In the genomic region with DNA sequence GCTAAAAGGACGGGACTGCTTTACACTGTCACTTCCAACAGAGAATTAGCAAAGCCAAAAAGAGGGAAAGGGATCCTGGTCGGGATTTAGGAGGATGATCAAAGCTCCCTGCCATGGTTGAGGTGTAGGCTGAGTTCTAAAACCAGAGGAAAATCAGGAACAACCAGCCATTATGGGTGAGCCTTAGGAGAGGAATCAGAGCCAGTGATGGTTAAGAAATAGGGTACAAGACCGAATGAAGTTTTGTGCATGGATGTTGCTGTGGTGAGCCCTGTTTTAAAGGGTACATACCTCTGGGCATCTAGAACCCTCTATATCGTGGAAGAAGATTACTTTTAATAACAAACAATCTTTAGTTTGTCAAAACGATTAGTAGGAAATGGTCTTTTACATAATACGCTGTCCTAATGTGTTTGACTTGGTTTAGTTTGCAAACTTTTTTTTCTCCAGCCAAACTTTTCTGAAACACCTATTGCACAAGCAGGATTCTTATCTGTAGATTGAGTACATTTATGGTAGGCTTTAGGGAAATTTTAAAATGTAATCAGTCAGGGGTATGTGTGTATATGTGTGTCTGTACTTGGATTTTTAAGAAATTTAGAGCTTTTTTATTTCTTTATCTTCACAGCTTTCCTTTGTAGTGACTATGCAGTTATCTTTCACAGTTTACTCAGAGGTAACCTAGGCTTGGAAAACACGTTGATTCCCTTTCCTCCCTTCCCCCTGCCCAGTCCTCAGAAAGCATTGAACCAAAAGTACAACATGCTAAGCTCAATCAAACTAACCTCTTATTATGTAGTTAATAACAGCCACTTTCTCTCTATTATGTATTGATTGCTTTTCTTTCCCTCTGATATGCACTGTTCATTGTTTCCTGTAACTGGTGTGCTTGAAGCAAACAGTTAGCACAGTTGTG, we compare ENCODE assay signal across 21 cellular contexts. TPM values are rescaled to one million over a fixed set of nuclear protein-coding genes. Genes with fewer than 3 reads are reported as not detected.
DNase-seq lines count a peak whose midpoint lies in the region; ATAC-seq, FAIRE-seq and TF ChIP-seq lines count a peak whose summit lies in the region.
"Had no signal": no experiment of that assay in that cellular context is flagged by ENCODE, and none has a peak within 500 bp of the region (broad histone marks: within the 10 kb centered on the region; RNA-seq: fewer than 3 reads in every experiment).

No MANE protein-coding gene starts in this region.

- H3K27ac ChIP-seq in A673 (ENCODE audit: low read depth, low read length, poor library complexity, severe bottlenecking) (no peak overlapping the region), right lobe of liver (peak overlapping the region in 1 of 3 donors; percentile 27), heart right ventricle (no peak overlapping the region)
- H3K27ac ChIP-seq: spleen, WERI-Rb-1 had no signal

- H3K9ac ChIP-seq in adipocyte (ENCODE audit: low read length): no peak overlapping the region

- H3K36me3 ChIP-seq in A673 (ENCODE audit: insufficient read depth, low read length, poor library complexity, severe bottlenecking) (peaks cover 16% of the 10 kb centered on the region), adipocyte (ENCODE audit: control insufficient read depth, insufficient read depth, low read length, severe bottlenecking) (peaks cover 21% of the 10 kb centered on the region), right lobe of liver (peaks cover 0 to 8% (median 0%) of the 10 kb centered on the region in 4 donors), heart right ventricle (peaks cover 0 to 44% (median 16%) of the 10 kb centered on the region in 9 donors)
- H3K36me3 ChIP-seq: BE2C had no signal

- WGBS in right lobe of liver (ENCODE audit: insufficient coverage, low coverage, low lambda C conversion rate, missing lambda C conversion rate): 26% methylated on average over 6 of the region's 7 CpGs
- 82 to 84% methylated on average over 7 of the region's 7 CpGs for WGBS in heart right ventricle, 2 donors

- no peaks in the 10 kb centered on the region for H3K27me3 Mint-ChIP-seq in osteocyte (ENCODE audit: unreplicated experiment)
- H3K27me3 Mint-ChIP-seq: naive thymus-derived CD8-positive, alpha-beta T cell had no signal

- TF ChIP-seq CTCF in A673 (conservative IDR thresholded peaks at IDR 0.05; ENCODE audit: low read depth, low read length): no peak
- TF ChIP-seq CTCF in right lobe of liver (IDR thresholded peaks at IDR 0.05): no peak
- TF ChIP-seq CTCF in heart right ventricle (IDR thresholded peaks at IDR 0.05): no peak
- TF ChIP-seq CTCF in osteocyte (IDR thresholded peaks at IDR 0.05): no peak

- H3K27me3 ChIP-seq in A673 (replicated peaks; ENCODE audit: insufficient read depth, low read depth, low read length, poor library complexity): no peaks in the 10 kb centered on the region
- H3K27me3 ChIP-seq in adipocyte (replicated peaks; ENCODE audit: control insufficient read depth, insufficient read depth, low read length): no peaks in the 10 kb centered on the region
- no peaks in the 10 kb centered on the region for H3K27me3 ChIP-seq in right lobe of liver
- H3K27me3 ChIP-seq in heart right ventricle: no peaks in the 10 kb centered on the region
- H3K27me3 ChIP-seq: BE2C, spleen had no signal

- intact Hi-C loops in A673 (cut with micrococcal nuclease; ENCODE audit: unreplicated experiment): no loop called here
- intact Hi-C loops in right lobe of liver (cut with DNase I): no loop called here
- intact Hi-C loops in heart right ventricle (cut with DNase I): no loop called here

- no peak overlapping the region for H3K27ac Mint-ChIP-seq in osteocyte (ENCODE audit: unreplicated experiment)
- H3K27ac Mint-ChIP-seq: activated T-helper 1 cell treated with anti-CD3 and anti-CD28 coated beads, Interleukin-12 subunit alpha, Interleukin-12 subunit beta, Interleukin-2, Interleukin-4 antibody, amounts not matched to agents 30 ng/mL and 10 ng/mL and 1 ng/mL, durations not matched to agents 14 hours and 24 hours and 36 hours had no signal

- TF ChIP-seq POLR2A in GM12892 (IDR thresholded peaks at IDR 0.05; ENCODE audit: low read depth, low read length) (no peak), right lobe of liver (IDR thresholded peaks at IDR 0.05) (no peak)

- no peaks in the 10 kb centered on the region for H3K4me1 Mint-ChIP-seq in osteocyte (ENCODE audit: unreplicated experiment)

- FAIRE-seq in GM12892 (lab: Jason Lieb, UNC): peak; percentile 80

- DNase-seq in A673 (ENCODE audit: low spot score): no peak
- DNase-seq in GM12892 (ENCODE audit: insufficient read length): no peak
- DNase-seq in adipocyte (ENCODE audit: low read depth): peak; percentile 1
- no peak for DNase-seq in right lobe of liver
- no peak for DNase-seq in heart right ventricle
- no peak for DNase-seq in osteocyte (ENCODE audit: extremely low spot score, unreplicated experiment)
- no peak for DNase-seq in activated gamma-delta T cell treated with Interleukin-2 at 50 U/mL for 16 hours
- DNase-seq: activated CD4-positive, alpha-beta T cell treated with anti-CD3 and anti-CD28 coated beads, Interleukin-2, amount 50 U/mL, for 1 hour; BE2C; midbrain; naive thymus-derived CD8-positive, alpha-beta T cell; NCI-H1436; NCI-H2107; NCI-H510A; SIG-M5; spleen; SW 1271; T-helper 9 cell; WERI-Rb-1 had no signal

- H3K4me3 Mint-ChIP-seq in osteocyte (ENCODE audit: unreplicated experiment): no peak overlapping the region
- H3K4me3 Mint-ChIP-seq: activated T-helper 1 cell treated with anti-CD3 and anti-CD28 coated beads, Interleukin-12 subunit alpha, Interleukin-12 subunit beta, Interleukin-2, Interleukin-4 antibody, amounts not matched to agents 30 ng/mL and 10 ng/mL and 1 ng/mL, durations not matched to agents 14 hours and 24 hours and 36 hours had no signal

- peaks cover 41% of the 10 kb centered on the region for H3K36me3 Mint-ChIP-seq in osteocyte (ENCODE audit: unreplicated experiment)

- H3K4me3 ChIP-seq in A673 (ENCODE audit: low read depth, low read length, poor library complexity, severe bottlenecking) (no peak overlapping the region), adipocyte (ENCODE audit: low read length) (no peak overlapping the region), right lobe of liver (peak overlapping the region in 1 of 3 donors; percentile 11), heart right ventricle (no peak overlapping the region)
- H3K4me3 ChIP-seq: spleen had no signal

- ATAC-seq in right lobe of liver: peak; percentile 69 to 86 (median 79)
- ATAC-seq in heart right ventricle: no peak
- ATAC-seq in GM21737 (IDR thresholded peaks at IDR 0.05; ENCODE audit: unreplicated experiment): no peak
- ATAC-seq: naive thymus-derived CD8-positive, alpha-beta T cell had no signal

- POLR2A ChIA-PET in A673 (lab: Charles Lee; ENCODE audit: low non-redundant PET): no interaction called here

- H3K9me3 Mint-ChIP-seq in osteocyte (ENCODE audit: unreplicated experiment): no peaks in the 10 kb centered on the region
- H3K9me3 Mint-ChIP-seq: activated T-helper 1 cell treated with anti-CD3 and anti-CD28 coated beads, Interleukin-12 subunit alpha, Interleukin-12 subunit beta, Interleukin-2, Interleukin-4 antibody, amounts not matched to agents 30 ng/mL and 10 ng/mL and 1 ng/mL, durations not matched to agents 14 hours and 24 hours and 36 hours had no signal

- CTCF ChIA-PET in A673 (lab: Charles Lee): no interaction called here

- H3K4me1 ChIP-seq in A673 (ENCODE audit: insufficient read depth, low read length, poor library complexity, severe bottlenecking): peaks cover 10% of the 10 kb centered on the region
- H3K4me1 ChIP-seq in adipocyte (ENCODE audit: control insufficient read depth, insufficient read depth, low read length): peaks cover 14% of the 10 kb centered on the region
- peaks cover 0 to 20% (median 10%) of the 10 kb centered on the region in 4 donors for H3K4me1 ChIP-seq in right lobe of liver
- peaks cover 0 to 37% (median 18%) of the 10 kb centered on the region in 9 donors for H3K4me1 ChIP-seq in heart right ventricle
- H3K4me1 ChIP-seq: BE2C had no signal

- H3K9me3 ChIP-seq in A673 (ENCODE audit: low read depth, low read length, poor library complexity, severe bottlenecking) (no peaks in the 10 kb centered on the region), adipocyte (ENCODE audit: control insufficient read depth, low read length) (no peaks in the 10 kb centered on the region), right lobe of liver (no peaks in the 10 kb centered on the region), heart right ventricle (no peaks in the 10 kb centered on the region)
- H3K9me3 ChIP-seq: BE2C, spleen had no signal

- BruUV-seq in A673 (replicated peaks; lab: Mats Ljungman, UMichigan): TSS peak; percentile 2

RNA-seq across cellular contexts. Expression of a gene that starts 26.8 kb away (rescaled TPM):
- total RNA-seq in A673 (2021): 179 and 191 TPM in 2 replicates
- polyA plus RNA-seq in GM12892 (2012; ENCODE audit: missing spikeins): 22.2 TPM
- total RNA-seq in right lobe of liver: 10 to 100 TPM; 13.9 to 37.1 (median 31.9) TPM
- total RNA-seq in heart right ventricle: 10 to 100 TPM; 37.7 to 59.2 (median 46.8) TPM
- 1 to 10 TPM; 6.4 to 9.0 TPM for polyA plus RNA-seq in heart right ventricle
- 73.5 and 79.9 TPM in 2 replicates for total RNA-seq in osteocyte

Comparison
In these comparisons a context has a peak if more than half of its experiments do, and no peak if none do; other contexts are left out.
1. ATAC-seq: peak in right lobe of liver (4 of 4); none in heart right ventricle (0 of 8) and GM21737 (single experiment).